ENCODE assay signal across 1 cellular context in genomic region chr16:30033270-30033669, GRCh38.
TF ChIP-seq lines count a peak whose summit lies in the region.

No MANE protein-coding gene starts in this region.

TF ChIP-seq in GM12878, 131 proteins besides CTCF, POLR2A, EP300 and RAD21:
- TF ChIP-seq EGR1 (IDR thresholded peaks at IDR 0.05; ENCODE audit: borderline replicate concordance in 1 of 2, low read depth in 2 of 2, low read length in 2 of 2) (peak in 1 of 2 experiments; percentile 27; a peak in 1 of 3 replicates), RUNX3 (IDR thresholded peaks at IDR 0.05; ENCODE audit: low read length) (peak; percentile 79), PKNOX1 (IDR thresholded peaks at IDR 0.05) (peak; percentile 16; the same call in 1 of the 2 replicates), ZNF592 (IDR thresholded peaks at IDR 0.05) (no peak), SRF (IDR thresholded peaks at IDR 0.05; ENCODE audit: low read depth in 2 of 2, low read length in 2 of 2) (peak in 1 of 2 experiments; percentile 65; a peak in 2 of 4 replicates), SUPT20H (IDR thresholded peaks at IDR 0.05; ENCODE audit: borderline replicate concordance, control insufficient read depth, low read depth, low read length) (no peak), CREB1 (IDR thresholded peaks at IDR 0.05; ENCODE audit: low read depth) (peak; percentile 24; the same call in 1 of the 2 replicates), MYB (IDR thresholded peaks at IDR 0.05; ENCODE audit: borderline replicate concordance, low read depth, low read length) (no peak), CREM (IDR thresholded peaks at IDR 0.05; ENCODE audit: low read depth) (peak; percentile 39; the same call in 1 of the 2 replicates), PAX5 (IDR thresholded peaks at IDR 0.05; ENCODE audit: borderline replicate concordance, low read depth, low read length) (peak; percentile 45; the same call in 1 of the 2 replicates), CBFB (IDR thresholded peaks at IDR 0.05; ENCODE audit: low read depth) (0 out of 2 replicates have a peak, but pooled peaks have one; percentile 46), E4F1 (IDR thresholded peaks at IDR 0.05; ENCODE audit: borderline replicate concordance, partially characterized antibody) (no peak)
TF ChIP-seq in GM12878: peak in this region for 8.
